Comparison of ENCODE assay signal across 10 cellular contexts in the genomic region with DNA sequence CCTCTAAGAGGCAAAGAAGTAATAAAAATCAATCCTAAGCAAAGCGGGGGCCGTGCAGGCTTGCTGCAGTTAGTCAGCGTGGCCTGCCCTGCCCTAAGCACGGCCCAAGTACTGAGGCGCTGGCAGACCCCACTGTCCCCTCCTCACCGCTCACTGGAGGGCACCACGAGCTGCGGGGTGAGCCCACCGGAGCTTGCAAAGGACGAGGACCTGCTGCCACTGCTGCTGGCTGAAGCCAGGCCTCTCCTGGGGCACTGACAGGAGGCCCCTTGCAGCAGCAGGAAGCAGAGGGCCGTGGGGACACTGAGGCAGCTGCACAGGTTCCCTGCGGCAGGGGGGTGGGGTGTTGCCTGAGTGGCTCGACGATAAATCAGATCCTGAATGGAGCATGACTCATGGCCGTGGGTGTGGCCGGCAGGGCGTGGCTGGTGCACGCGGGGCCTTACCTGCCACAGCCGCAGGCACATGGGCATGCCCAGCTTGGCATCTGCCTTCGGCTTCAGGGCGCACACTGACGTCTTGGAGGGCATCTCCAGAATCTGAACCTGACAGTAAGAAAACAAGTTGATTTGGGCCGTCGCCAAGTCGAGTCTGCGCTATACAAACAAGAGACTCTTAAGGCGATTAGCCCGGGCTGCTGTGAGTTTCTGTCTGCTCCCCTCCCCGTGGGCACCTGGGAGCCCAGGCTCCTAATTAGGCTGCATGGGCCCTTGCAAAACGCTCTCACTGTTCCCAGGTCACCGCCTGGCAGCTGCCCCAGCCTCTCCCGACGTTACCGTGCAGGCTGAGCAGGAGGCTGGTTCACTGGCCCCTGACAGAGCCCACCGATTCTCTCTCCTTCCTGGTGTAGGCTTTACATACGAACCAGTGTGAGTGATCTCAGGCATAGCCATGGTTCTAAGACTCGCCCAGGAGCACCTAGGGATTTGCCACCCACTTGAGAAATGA. TPM values are rescaled to one million over a fixed set of nuclear protein-coding genes. Genes with fewer than 3 reads are reported as not detected.
DNase-seq lines count a peak whose midpoint lies in the region; ATAC-seq and TF ChIP-seq lines count a peak whose summit lies in the region.
"Had no signal": no experiment of that assay in that cellular context is flagged by ENCODE, and none has a peak within 500 bp of the region (broad histone marks: within the 10 kb centered on the region; RNA-seq: fewer than 3 reads in every experiment).

No MANE protein-coding gene starts in this region.

- H3K27ac Mint-ChIP-seq in activated CD4-positive, alpha-beta T cell treated with anti-CD3 and anti-CD28 coated beads for 36 hours, result no peak overlapping the region
- peak overlapping the region; percentile 72 for H3K27ac Mint-ChIP-seq in type B pancreatic cell
- H3K27ac Mint-ChIP-seq in activated T-helper 17 cell treated with anti-CD3 and anti-CD28 coated beads, Interleukin-2, amount 50 U/mL, for 72 hours, result no peak overlapping the region
- H3K27ac Mint-ChIP-seq in T-helper 2 cell treated with Interferon-gamma antibody and Interleukin-4, amounts not matched to agents 5 μg/mL and 100 μg/mL, for 36 hours, result no peak overlapping the region

- no peaks in the 10 kb centered on the region for H3K9me3 Mint-ChIP-seq in activated CD4-positive, alpha-beta T cell treated with anti-CD3 and anti-CD28 coated beads for 36 hours (ENCODE audit: low read depth)
- no peaks in the 10 kb centered on the region for H3K9me3 Mint-ChIP-seq in type B pancreatic cell
- no peaks in the 10 kb centered on the region for H3K9me3 Mint-ChIP-seq in activated T-helper 17 cell treated with anti-CD3 and anti-CD28 coated beads, Interleukin-2, amount 50 U/mL, for 72 hours
- no peaks in the 10 kb centered on the region for H3K9me3 Mint-ChIP-seq in T-helper 2 cell treated with Interferon-gamma antibody and Interleukin-4, amounts not matched to agents 5 μg/mL and 100 μg/mL, for 36 hours

- intact Hi-C loops in activated CD4-positive, alpha-beta T cell treated with anti-CD3 and anti-CD28 coated beads for 36 hours (cut with DNase I, micrococcal nuclease), result no loop called here

- TF ChIP-seq CTCF in fibroblast of the aortic adventitia (IDR thresholded peaks at IDR 0.05; ENCODE audit: insufficient read depth, low read length), result no peak
- no peak for TF ChIP-seq CTCF in type B pancreatic cell (conservative IDR thresholded peaks at IDR 0.05)

- no peak overlapping the region for H3K4me3 ChIP-seq in fibroblast of the aortic adventitia (ENCODE audit: low read depth, low read length)

- CTCF ChIA-PET in activated CD4-positive, alpha-beta T cell treated with anti-CD3 and anti-CD28 coated beads for 36 hours (lab: Charles Lee), result interaction anchor here (0.6 to 1.3 kb wide), 3 partner anchors 15 to 294 kb away, joined by 3 read pairs; no protein-coding TSS in a partner anchor

- no peaks in the 10 kb centered on the region for H3K27me3 Mint-ChIP-seq in activated CD4-positive, alpha-beta T cell treated with anti-CD3 and anti-CD28 coated beads for 36 hours
- H3K27me3 Mint-ChIP-seq in type B pancreatic cell, result no peaks in the 10 kb centered on the region
- H3K27me3 Mint-ChIP-seq in activated T-helper 17 cell treated with anti-CD3 and anti-CD28 coated beads, Interleukin-2, amount 50 U/mL, for 72 hours, result no peaks in the 10 kb centered on the region
- H3K27me3 Mint-ChIP-seq in T-helper 2 cell treated with Interferon-gamma antibody and Interleukin-4, amounts not matched to agents 5 μg/mL and 100 μg/mL, for 36 hours (ENCODE audit: low read depth), result no peaks in the 10 kb centered on the region

- DNase-seq in activated CD4-positive, alpha-beta T cell treated with anti-CD3 and anti-CD28 coated beads for 36 hours, result peak; percentile 14
- DNase-seq in activated CD4-positive, alpha-beta T cell treated with anti-CD3 and anti-CD28 coated beads, Interleukin-2, amount 50 U/mL, for 1 hour, result no peak
- DNase-seq in NCI-H82 (lab: John Stamatoyannopoulos, UW) (peak; percentile 95), fibroblast of the aortic adventitia (ENCODE audit: low read depth) (peak; percentile 16), type B pancreatic cell (ENCODE audit: extremely low spot score, unreplicated experiment) (no peak)
- DNase-seq in T-helper 2 cell treated with Interferon-gamma antibody and Interleukin-4, amounts not matched to agents 5 μg/mL and 100 μg/mL, for 36 hours (ENCODE audit: low spot score), result no peak
- DNase-seq: central memory CD4-positive, alpha-beta T cell; stimulated activated naive CD4-positive, alpha-beta T cell treated with Interleukin-2 at 50 U/mL for 16 hours had no signal

- no peak for ATAC-seq in activated CD4-positive, alpha-beta T cell treated with anti-CD3 and anti-CD28 coated beads for 36 hours
- ATAC-seq in activated T-helper 17 cell treated with anti-CD3 and anti-CD28 coated beads, Interleukin-2, amount 50 U/mL, for 72 hours (replicated peaks), result no peak
- no peak for ATAC-seq in HG03521 (IDR thresholded peaks at IDR 0.05; ENCODE audit: unreplicated experiment)

- H3K4me3 Mint-ChIP-seq in activated CD4-positive, alpha-beta T cell treated with anti-CD3 and anti-CD28 coated beads for 36 hours, result no peak overlapping the region
- H3K4me3 Mint-ChIP-seq in type B pancreatic cell, result no peak overlapping the region
- H3K4me3 Mint-ChIP-seq in activated T-helper 17 cell treated with anti-CD3 and anti-CD28 coated beads, Interleukin-2, amount 50 U/mL, for 72 hours, result no peak overlapping the region
- H3K4me3 Mint-ChIP-seq in T-helper 2 cell treated with Interferon-gamma antibody and Interleukin-4, amounts not matched to agents 5 μg/mL and 100 μg/mL, for 36 hours, result no peak overlapping the region

- H3K4me1 Mint-ChIP-seq in activated CD4-positive, alpha-beta T cell treated with anti-CD3 and anti-CD28 coated beads for 36 hours, result no peaks in the 10 kb centered on the region
- peaks cover 17% of the 10 kb centered on the region for H3K4me1 Mint-ChIP-seq in type B pancreatic cell (ENCODE audit: unreplicated experiment)
- H3K4me1 Mint-ChIP-seq in activated T-helper 17 cell treated with anti-CD3 and anti-CD28 coated beads, Interleukin-2, amount 50 U/mL, for 72 hours, result no peaks in the 10 kb centered on the region
- no peaks in the 10 kb centered on the region for H3K4me1 Mint-ChIP-seq in T-helper 2 cell treated with Interferon-gamma antibody and Interleukin-4, amounts not matched to agents 5 μg/mL and 100 μg/mL, for 36 hours (ENCODE audit: low read depth)

- POLR2A ChIA-PET in activated CD4-positive, alpha-beta T cell treated with anti-CD3 and anti-CD28 coated beads for 36 hours (lab: Charles Lee), result no interaction called here

- H3K36me3 Mint-ChIP-seq in activated CD4-positive, alpha-beta T cell treated with anti-CD3 and anti-CD28 coated beads for 36 hours (ENCODE audit: low read depth), result peaks cover 9% of the 10 kb centered on the region
- no peaks in the 10 kb centered on the region for H3K36me3 Mint-ChIP-seq in type B pancreatic cell
- H3K36me3 Mint-ChIP-seq in activated T-helper 17 cell treated with anti-CD3 and anti-CD28 coated beads, Interleukin-2, amount 50 U/mL, for 72 hours (ENCODE audit: low read depth), result peaks cover 6% of the 10 kb centered on the region
- no peaks in the 10 kb centered on the region for H3K36me3 Mint-ChIP-seq in T-helper 2 cell treated with Interferon-gamma antibody and Interleukin-4, amounts not matched to agents 5 μg/mL and 100 μg/mL, for 36 hours (ENCODE audit: low read depth)

RNA-seq across cellular contexts. Expression of gene TBX1, which starts 45.9 kb away (rescaled TPM):
- not detected for total RNA-seq in activated CD4-positive, alpha-beta T cell treated with anti-CD3 and anti-CD28 coated beads for 36 hours
- total RNA-seq in fibroblast of the aortic adventitia (ENCODE audit: low replicate concordance) (2.8 TPM in 1 of 2 replicates, not detected in the other), type B pancreatic cell (ENCODE audit: low replicate concordance) (2.4 and 3.4 TPM in 2 replicates)
- total RNA-seq in activated T-helper 17 cell treated with anti-CD3 and anti-CD28 coated beads, Interleukin-2, amount 50 U/mL, for 72 hours, result not detected

RNA-seq across cellular contexts. Expression of gene GNB1L, which starts 48.2 kb away (rescaled TPM):
- 10 to 100 TPM in 1 of 2 experiments, 1 to 10 TPM in 1; 7.6 to 12.4 TPM for total RNA-seq in activated CD4-positive, alpha-beta T cell treated with anti-CD3 and anti-CD28 coated beads for 36 hours
- total RNA-seq in fibroblast of the aortic adventitia (ENCODE audit: low replicate concordance) (4.0 and 5.2 TPM in 2 replicates), type B pancreatic cell (ENCODE audit: low replicate concordance) (7.5 and 7.7 TPM in 2 replicates)
- 10 to 100 TPM; 10.8 to 14.4 TPM for total RNA-seq in activated T-helper 17 cell treated with anti-CD3 and anti-CD28 coated beads, Interleukin-2, amount 50 U/mL, for 72 hours

RNA-seq across cellular contexts. Expression of gene RTL10, which starts 48.2 kb away (rescaled TPM):
- total RNA-seq in activated CD4-positive, alpha-beta T cell treated with anti-CD3 and anti-CD28 coated beads for 36 hours, result 10 to 100 TPM; 14.9 to 15.6 TPM
- total RNA-seq in fibroblast of the aortic adventitia (ENCODE audit: low replicate concordance) (5.9 and 10.8 TPM in 2 replicates), type B pancreatic cell (ENCODE audit: low replicate concordance) (28.8 and 39.1 TPM in 2 replicates)
- 10 to 100 TPM; 13.0 to 16.4 TPM for total RNA-seq in activated T-helper 17 cell treated with anti-CD3 and anti-CD28 coated beads, Interleukin-2, amount 50 U/mL, for 72 hours

Comparison
In these comparisons a context has a peak if more than half of its experiments do, and no peak if none do; other contexts are left out.
1. DNase-seq: peak in activated CD4-positive, alpha-beta T cell treated with anti-CD3 and anti-CD28 coated beads for 36 hours (single experiment), NCI-H82 (single experiment) and fibroblast of the aortic adventitia (single experiment); none in activated CD4-positive, alpha-beta T cell treated with anti-CD3 and anti-CD28 coated beads, Interleukin-2, amount 50 U/mL, for 1 hour (single experiment), type B pancreatic cell (single experiment) and T-helper 2 cell treated with Interferon-gamma antibody and Interleukin-4, amounts not matched to agents 5 μg/mL and 100 μg/mL, for 36 hours (single experiment).